In the genomic region with DNA sequence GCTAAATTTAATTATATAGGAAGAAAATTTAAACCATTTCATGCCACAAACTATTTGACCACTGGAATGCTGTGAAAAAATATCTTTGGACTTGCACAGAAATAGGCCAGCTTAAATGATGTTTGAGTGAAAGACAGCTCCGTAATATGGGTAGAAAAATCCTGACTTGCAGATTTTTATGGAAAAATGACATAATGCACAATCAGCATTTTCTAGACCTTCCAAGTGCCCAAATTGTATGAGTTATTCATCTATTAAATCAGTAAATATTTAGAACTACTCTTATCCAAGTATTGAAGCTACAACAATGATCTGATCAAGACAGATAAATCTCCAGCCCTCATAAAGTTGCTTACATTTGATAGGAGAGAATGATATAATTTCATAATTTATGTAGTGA, we compare ENCODE assay signal across 26 cellular contexts.
"Had no signal": no experiment of that assay in that cellular context is flagged by ENCODE, and none has a peak within 500 bp of the region (broad histone marks: within the 10 kb centered on the region; RNA-seq: fewer than 3 reads in every experiment).

No MANE protein-coding gene starts in this region.

- H3K27ac ChIP-seq: colonic mucosa, epithelial cell of prostate, esophagus squamous epithelium, gastrocnemius medialis, heart right ventricle, left lung, lower lobe of right lung had no signal

- H3K4me1 ChIP-seq: colonic mucosa, esophagus squamous epithelium, gastrocnemius medialis, heart right ventricle, left lung, lower lobe of right lung had no signal

- H3K27me3 ChIP-seq: colonic mucosa, esophagus squamous epithelium, gastrocnemius medialis, heart right ventricle, left lung had no signal

- H3K4me3 ChIP-seq: colonic mucosa, esophagus squamous epithelium, gastrocnemius medialis, heart right ventricle, left lung, lower lobe of right lung, mucosa of descending colon had no signal

- H3K36me3 ChIP-seq: colonic mucosa, esophagus squamous epithelium, gastrocnemius medialis, heart right ventricle, left lung, lower lobe of right lung had no signal

- ATAC-seq: effector memory CD8-positive, alpha-beta T cell; esophagus mucosa; gastrocnemius medialis; heart right ventricle; left cardiac atrium; left lung; left ventricle myocardium superior; lower lobe of right lung; mucosa of descending colon had no signal

- FAIRE-seq: endometrium, islet of Langerhans, keratinocyte had no signal

- DNase-seq: colonic mucosa; cortex of kidney; effector CD8-positive, alpha-beta T cell; effector memory CD8-positive, alpha-beta T cell; endodermal cell; erythroblast; esophagus squamous epithelium; foreskin fibroblast; foreskin melanocyte; gastrocnemius medialis; glutamatergic neuron; head of caudate nucleus; heart right ventricle; hippocampal formation; left cardiac atrium; left lung; left ventricle myocardium superior; lower lobe of right lung; mesenchymal stem cell; mucosa of descending colon; naive B cell had no signal

- H3K9me3 ChIP-seq: colonic mucosa, gastrocnemius medialis, left lung, lower lobe of right lung, mucosa of descending colon had no signal
